ENCODE assay signal across 9 cellular contexts in genomic region chr5:132363431-132364112, GRCh38. TPM values are rescaled to one million over a fixed set of nuclear protein-coding genes. Genes with fewer than 3 reads are reported as not detected.
A peak's percentile ranks its signal among the peaks of the same experiment; 100 is the strongest.
DNase-seq lines count a peak whose midpoint lies in the region; ATAC-seq and TF ChIP-seq lines count a peak whose summit lies in the region.
"Had no signal": no experiment of that assay in that cellular context is flagged by ENCODE, and none has a peak within 500 bp of the region (broad histone marks: within the 10 kb centered on the region; RNA-seq: fewer than 3 reads in every experiment).

No MANE protein-coding gene starts in this region.

- DNase-seq in AG04450 (ENCODE audit: low read depth, low spot score) (peak; percentile 39), HT1080 (ENCODE audit: low read depth) (peak; percentile 86), brain microvascular endothelial cell (peak; percentile 95), lower lobe of right lung (no peak), NCI-H2081 treated with DMSO at 0.1 percent for 48 hours (lab: John Stamatoyannopoulos, UW) (no peak), NCI-H2227 (lab: John Stamatoyannopoulos, UW; ENCODE audit: unreplicated experiment) (no peak)
- DNase-seq: naive B cell had no signal

- no peaks in the 10 kb centered on the region for H3K36me3 ChIP-seq in brain microvascular endothelial cell (replicated peaks)
- H3K36me3 ChIP-seq in lower lobe of right lung, result no peaks in the 10 kb centered on the region

- intact Hi-C loops in lower lobe of right lung (cut with DNase I), result no loop called here

- H3K27ac ChIP-seq in AG04450 (ENCODE audit: low read depth, low read length), result no peak overlapping the region
- H3K27ac ChIP-seq in brain microvascular endothelial cell, result peak overlapping the region; percentile 2
- no peak overlapping the region for H3K27ac ChIP-seq in lower lobe of right lung

- peaks cover 14% of the 10 kb centered on the region for H3K4me1 ChIP-seq in lower lobe of right lung

- POLR2A ChIA-PET in AG04450 (lab: Yijun Ruan, JAX), result no interaction called here

- CTCF ChIA-PET in AG04450 (lab: Charles Lee), result interaction anchor here (1.0 kb wide), 1 partner anchor 126 kb away, joined by 4 read pairs; no protein-coding TSS in a partner anchor

- H3K27me3 ChIP-seq in AG04450 (ENCODE audit: control insufficient read depth, insufficient read depth, low read length), result no peaks in the 10 kb centered on the region
- H3K27me3 ChIP-seq in brain microvascular endothelial cell (replicated peaks), result no peaks in the 10 kb centered on the region
- no peaks in the 10 kb centered on the region for H3K27me3 ChIP-seq in lower lobe of right lung (ENCODE audit: low read depth)

- ATAC-seq in lower lobe of right lung (peak; percentile 11 to 63), GM18517 (IDR thresholded peaks at IDR 0.05; ENCODE audit: unreplicated experiment) (no peak), HG02759 (IDR thresholded peaks at IDR 0.05; ENCODE audit: unreplicated experiment) (no peak)

- H3K9me3 ChIP-seq in AG04450 (ENCODE audit: control insufficient read depth, insufficient read depth, low read length), result no peaks in the 10 kb centered on the region
- H3K9me3 ChIP-seq in lower lobe of right lung, result no peaks in the 10 kb centered on the region

- in situ Hi-C loops in brain microvascular endothelial cell (cut with HindIII; ENCODE audit: low pct_ligation_motif_present, low sequenced_read_pairs), result no loop called here

- H3K4me3 ChIP-seq in AG04450 (ENCODE audit: low read depth, low read length) (no peak overlapping the region), brain microvascular endothelial cell (ENCODE audit: low read depth, low read length) (no peak overlapping the region), lower lobe of right lung (no peak overlapping the region)

- TF ChIP-seq CTCF in AG04450 (IDR thresholded peaks at IDR 0.05; ENCODE audit: low read depth, low read length) (no peak), brain microvascular endothelial cell (IDR thresholded peaks at IDR 0.05; ENCODE audit: low read depth, low read length, missing control alignments) (no peak), lower lobe of right lung (IDR thresholded peaks at IDR 0.05) (no peak)

RNA-seq across cellular contexts. Expression of gene SLC22A5, which starts 5.9 kb away (rescaled TPM):
- 6.9 TPM in 2 replicates for polyA plus RNA-seq in AG04450 (2011; rRNA removed)
- polyA minus RNA-seq in AG04450 (2011; rRNA and poly(A)+ RNA removed), result 9.6 and 13.4 TPM in 2 replicates
- total RNA-seq in HT1080 (2014; rRNA removed; shearing (Covaris generic)), result 0.70 and 2.1 TPM in 2 replicates
- polyA plus RNA-seq in HT1080 (2015; cell fraction: cytosol; rRNA removed), result 1.3 and 2.6 TPM in 2 replicates
- 5.5 and 6.9 TPM in 2 replicates for polyA plus RNA-seq in HT1080 (2015; cell fraction: nucleus; rRNA removed)
- total RNA-seq in lower lobe of right lung, result 12.6 TPM

Comparison
In these comparisons a context has a peak if more than half of its experiments do, and no peak if none do; other contexts are left out.
1. DNase-seq: peak in AG04450 (single experiment), HT1080 (single experiment) and brain microvascular endothelial cell (single experiment); none in lower lobe of right lung (single experiment), NCI-H2081 treated with DMSO at 0.1 percent for 48 hours (single experiment) and NCI-H2227 (single experiment).
2. ATAC-seq: peak in lower lobe of right lung (2 of 2); none in GM18517 (single experiment) and HG02759 (single experiment).